In the genomic region with DNA sequence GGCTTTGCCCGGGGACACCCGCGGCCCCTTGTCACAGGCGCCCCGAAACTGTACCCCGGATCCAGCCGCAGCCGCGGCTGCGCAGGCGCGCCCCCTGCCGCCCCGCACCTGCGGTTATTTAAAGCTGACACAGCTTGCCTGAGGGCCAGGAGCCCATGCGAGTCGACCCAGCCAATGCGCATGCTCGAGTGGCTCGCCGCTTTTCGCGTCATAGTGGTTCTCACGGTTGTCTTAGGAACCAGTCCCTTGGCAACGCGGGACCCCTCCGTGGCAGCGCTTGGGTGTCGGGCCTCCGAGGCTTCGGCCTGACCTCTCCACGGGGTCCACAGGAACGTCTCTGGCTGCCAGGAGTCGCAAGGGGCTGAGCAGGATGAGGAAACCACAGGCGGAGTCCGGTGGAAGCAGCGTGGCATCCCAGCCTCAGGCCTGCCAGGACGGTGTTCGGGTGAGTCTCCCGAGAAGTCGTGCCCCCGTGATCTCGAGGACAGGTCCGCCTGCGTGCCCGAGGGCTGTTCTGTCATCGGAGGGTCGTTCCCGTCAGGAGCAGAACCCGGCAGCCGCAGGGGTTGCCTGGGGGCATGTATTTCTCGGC, we compare ENCODE assay signal across 27 cellular contexts.
"Had no signal": no experiment of that assay in that cellular context is flagged by ENCODE, and none has a peak within 500 bp of the region (broad histone marks: within the 10 kb centered on the region; RNA-seq: fewer than 3 reads in every experiment).

No MANE protein-coding gene starts in this region.

- DNase-seq: activated CD4-positive, alpha-beta T cell treated with anti-CD3 and anti-CD28 coated beads for 48 hours; activated CD4-positive, alpha-beta T cell treated with anti-CD3 and anti-CD28 coated beads, Interleukin-2, amount 50 U/mL, for 4 hours; activated CD4-positive, CD25-positive, alpha-beta regulatory T cell treated with anti-CD3 and anti-CD28 coated beads, Interleukin-2, amount 50 U/mL, for 72 hours; activated CD8-positive, alpha-beta memory T cell treated with anti-CD3 and anti-CD28 coated beads, Interleukin-2, amount 50 U/mL, for 48 hours; activated CD8-positive, alpha-beta T cell treated with anti-CD3 and anti-CD28 coated beads, Interleukin-2, amount 10 ng/mL, durations not matched to agents 7 days and 5 days; activated naive CD4-positive, alpha-beta T cell treated with Interleukin-2 at 50 U/mL for 16 hours; activated naive CD8-positive, alpha-beta T cell treated with anti-CD3 and anti-CD28 coated beads, Interleukin-2, amount 50 U/mL, for 24 hours; activated T-cell treated with anti-CD3 and anti-CD28 coated beads, Interleukin-2, amount 50 U/mL, for 1 hour; amniotic stem cell; body of pancreas; central memory CD4-positive, alpha-beta T cell; MM.1S; NCI-H1105; NCI-H1436; NCI-H187 treated with DMSO at 0.1 percent for 48 hours; NCI-H2081 treated with DMSO at 0.1 percent for 48 hours; NCI-H2171 treated with DMSO at 0.1 percent for 48 hours; NCI-H226; NCI-H510A; NCI-H526 treated with DMSO at 0.1 percent for 48 hours; PC-9; SJCRH30 had no signal

- H2AFZ ChIP-seq: PC-9 had no signal

- H3K4me1 Mint-ChIP-seq: activated naive CD8-positive, alpha-beta T cell treated with anti-CD3 and anti-CD28 coated beads, Interleukin-2, amount 50 U/mL, for 24 hours; IgD-negative memory B cell had no signal

- H3K4me1 ChIP-seq: ascending aorta, body of pancreas, SJCRH30 had no signal

- H3K4me3 Mint-ChIP-seq: activated CD8-positive, alpha-beta T cell treated with anti-CD3 and anti-CD28 coated beads, Interleukin-2, amount 10 ng/mL, durations not matched to agents 7 days and 5 days; activated naive CD8-positive, alpha-beta T cell treated with anti-CD3 and anti-CD28 coated beads, Interleukin-2, amount 50 U/mL, for 24 hours; IgD-negative memory B cell; T-helper 1 cell treated with Interleukin-12 subunit alpha and Interleukin-12 subunit beta and Interleukin-4 antibody, amounts not matched to agents 30 μg/mL and 1 μg/mL, for 36 hours had no signal

- H3K36me3 ChIP-seq: ascending aorta, SJCRH30 had no signal

- H3K9me3 ChIP-seq: ascending aorta, body of pancreas, SJCRH30 had no signal

- H3K9ac ChIP-seq: KMS-11 had no signal

- H3K27me3 ChIP-seq: ascending aorta, body of pancreas had no signal

- ATAC-seq: activated CD8-positive, alpha-beta T cell treated with anti-CD3 and anti-CD28 coated beads, Interleukin-2, amount 10 ng/mL, durations not matched to agents 7 days and 5 days; activated naive CD4-positive, alpha-beta T cell treated with anti-CD3 and anti-CD28 coated beads, Interleukin-2, amount 50 U/mL, for 72 hours; activated naive CD8-positive, alpha-beta T cell treated with anti-CD3 and anti-CD28 coated beads, Interleukin-2, amount 50 U/mL, for 24 hours; body of pancreas had no signal

- H3K4me3 ChIP-seq: ascending aorta, body of pancreas, PC-9, SJCRH30 had no signal

- H3K4me2 ChIP-seq: KMS-11, PC-9 had no signal

- H3K27ac Mint-ChIP-seq: activated CD8-positive, alpha-beta T cell treated with anti-CD3 and anti-CD28 coated beads, Interleukin-2, amount 10 ng/mL, durations not matched to agents 7 days and 5 days; activated naive CD4-positive, alpha-beta T cell treated with anti-CD3 and anti-CD28 coated beads, Interleukin-2, amount 50 U/mL, for 72 hours; activated naive CD8-positive, alpha-beta T cell treated with anti-CD3 and anti-CD28 coated beads, Interleukin-2, amount 50 U/mL, for 24 hours; T-helper 1 cell treated with Interleukin-12 subunit alpha and Interleukin-12 subunit beta and Interleukin-4 antibody, amounts not matched to agents 30 μg/mL and 1 μg/mL, for 36 hours had no signal

- H3K27ac ChIP-seq: ascending aorta, body of pancreas, KMS-11, PC-9, SJCRH30 had no signal

- H3K36me3 Mint-ChIP-seq: IgD-negative memory B cell had no signal

- H3K27me3 Mint-ChIP-seq: activated naive CD8-positive, alpha-beta T cell treated with anti-CD3 and anti-CD28 coated beads, Interleukin-2, amount 50 U/mL, for 24 hours; IgD-negative memory B cell had no signal
